8 cellular contexts compared by ENCODE assay signal in the genomic region with DNA sequence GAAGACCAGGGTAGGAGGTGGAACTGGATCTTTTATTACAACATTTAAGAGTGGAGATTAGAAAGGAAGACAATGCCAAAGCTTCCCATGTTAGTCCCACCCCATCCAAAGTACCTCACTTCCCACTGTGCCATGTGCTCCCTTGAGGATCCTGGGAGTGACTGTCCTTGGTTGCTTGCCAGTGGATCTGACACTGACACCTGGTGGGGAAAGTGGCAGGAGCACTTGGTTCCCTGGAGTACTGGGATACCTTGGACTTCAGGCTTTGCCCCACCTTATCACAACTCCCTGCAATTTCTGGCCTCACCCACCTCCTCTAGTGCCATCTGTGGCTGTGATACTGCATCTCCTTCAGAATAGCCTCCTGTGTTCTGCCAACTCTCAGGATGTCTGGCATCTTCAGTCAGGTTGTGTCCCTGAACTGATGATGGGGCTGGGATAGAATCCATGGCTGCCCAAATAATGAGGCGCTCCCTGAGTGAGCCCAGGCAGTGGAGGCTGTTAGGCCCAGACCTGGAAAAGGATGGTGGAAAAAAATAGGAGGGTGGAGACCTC. TPM values are rescaled to one million over a fixed set of nuclear protein-coding genes. Genes with fewer than 3 reads are reported as not detected.
A peak's percentile ranks its signal among the peaks of the same experiment; 100 is the strongest.
DNase-seq lines count a peak whose midpoint lies in the region; ATAC-seq and TF ChIP-seq lines count a peak whose summit lies in the region.

No MANE protein-coding gene starts in this region.

- peak overlapping the region; percentile 69 for H3K27ac Mint-ChIP-seq in CD4-positive, alpha-beta T cell
- H3K27ac Mint-ChIP-seq in effector memory CD8-positive, alpha-beta T cell = peak overlapping the region in 1 of 2 donors; percentile 93
- H3K27ac Mint-ChIP-seq in naive B cell = peak overlapping the region in 5 of 6 donors; percentile 83 to 98 (median 95)

- DNase-seq in CD4-positive, alpha-beta T cell = no peak
- peak; percentile 44 for DNase-seq in HFF-Myc (ENCODE audit: extremely low read depth, low read depth)
- peak; percentile 34 for DNase-seq in OCI-M1 (lab: John Stamatoyannopoulos, UW)
- DNase-seq in effector memory CD8-positive, alpha-beta T cell = no peak
- no peak for DNase-seq in naive B cell

- no peak overlapping the region for H3K4me3 ChIP-seq in HFF-Myc (replicated peaks; ENCODE audit: low read depth, low read length)

- H3K4me3 Mint-ChIP-seq in CD4-positive, alpha-beta T cell = peak overlapping the region; percentile 94
- H3K4me3 Mint-ChIP-seq in effector memory CD8-positive, alpha-beta T cell = peak overlapping the region; percentile 94 to 97
- H3K4me3 Mint-ChIP-seq in naive B cell = peak overlapping the region; percentile 91 to 98 (median 97)

- no peaks in the 10 kb centered on the region for H3K27me3 Mint-ChIP-seq in CD4-positive, alpha-beta T cell
- no peaks in the 10 kb centered on the region for H3K27me3 Mint-ChIP-seq in effector memory CD8-positive, alpha-beta T cell
- H3K27me3 Mint-ChIP-seq in naive B cell = no peaks in the 10 kb centered on the region

- H3K27me3 ChIP-seq in CD4-positive, alpha-beta T cell (ENCODE audit: control insufficient read depth, insufficient read depth, low read length) = no peaks in the 10 kb centered on the region

- no peak for TF ChIP-seq CTCF in CD4-positive, alpha-beta T cell (IDR thresholded peaks at IDR 0.05)
- peak; percentile 53 for TF ChIP-seq CTCF in HFF-Myc (IDR thresholded peaks at IDR 0.05; ENCODE audit: low read depth, low read length, missing control alignments)

- intact Hi-C loops in CD4-positive, alpha-beta T cell (cut with DNase I, micrococcal nuclease) = loop anchor here in 1 of 2 experiments (2.0 kb wide), 1 partner anchor 25 kb away; no protein-coding TSS in a partner anchor

- CTCF ChIA-PET in CD4-positive, alpha-beta T cell (lab: Charles Lee) = interaction anchor here (3.4 kb wide), 1 partner anchor 15 kb away, joined by 29 read pairs; a partner anchor contains a TSS

- H3K9me3 ChIP-seq in CD4-positive, alpha-beta T cell (ENCODE audit: control insufficient read depth, low read length) = no peaks in the 10 kb centered on the region

- H3K9me3 Mint-ChIP-seq in CD4-positive, alpha-beta T cell = no peaks in the 10 kb centered on the region
- H3K9me3 Mint-ChIP-seq in effector memory CD8-positive, alpha-beta T cell = no peaks in the 10 kb centered on the region
- no peaks in the 10 kb centered on the region for H3K9me3 Mint-ChIP-seq in naive B cell

- H3K4me1 Mint-ChIP-seq in CD4-positive, alpha-beta T cell (ENCODE audit: low read depth) = peaks cover 18% of the 10 kb centered on the region
- peaks cover 10 to 19% of the 10 kb centered on the region in 2 donors for H3K4me1 Mint-ChIP-seq in effector memory CD8-positive, alpha-beta T cell (ENCODE audit: low read depth in 2 of 2)
- peaks cover 26 to 53% (median 43%) of the 10 kb centered on the region in 3 donors for H3K4me1 Mint-ChIP-seq in naive B cell

- no peak for ATAC-seq in CD4-positive, alpha-beta T cell (ENCODE audit: poor library complexity)
- no peak for ATAC-seq in effector memory CD8-positive, alpha-beta T cell (replicated peaks)
- no peak for ATAC-seq in naive B cell (ENCODE audit: low read depth in 2 of 2)
- no peak for ATAC-seq in GM21737 (IDR thresholded peaks at IDR 0.05; ENCODE audit: unreplicated experiment)
- no peak for ATAC-seq in GM18498 (IDR thresholded peaks at IDR 0.05; ENCODE audit: unreplicated experiment)
- ATAC-seq in HG02571 (IDR thresholded peaks at IDR 0.05; ENCODE audit: unreplicated experiment) = no peak

- H3K27ac ChIP-seq in CD4-positive, alpha-beta T cell (ENCODE audit: low read depth, low read length) = no peak overlapping the region

- H3K36me3 Mint-ChIP-seq in CD4-positive, alpha-beta T cell (ENCODE audit: low read depth) = peaks cover 42% of the 10 kb centered on the region
- peaks cover 64% of the 10 kb centered on the region for H3K36me3 Mint-ChIP-seq in effector memory CD8-positive, alpha-beta T cell (ENCODE audit: insufficient read depth)
- H3K36me3 Mint-ChIP-seq in naive B cell = peaks cover 0 to 4% of the 10 kb centered on the region in 2 donors

- POLR2A ChIA-PET in CD4-positive, alpha-beta T cell (lab: Charles Lee) = interaction anchor here (1.5 to 4.4 kb wide), 4 partner anchors 13 to 22 kb away, joined by 5 to 55 read pairs (median 27); a partner anchor contains a TSS

RNA-seq across cellular contexts. Expression of a gene that starts 1.3 kb away (rescaled TPM):
- 1 to 10 TPM; 1.1 to 2.3 TPM for total RNA-seq in CD4-positive, alpha-beta T cell
- 10 to 100 TPM; 23.1 to 42.3 (median 36.2) TPM for polyA plus RNA-seq in naive B cell (ENCODE audit: low read depth in 6 of 6)

RNA-seq across cellular contexts. Expression of a gene that starts 16.6 kb away (rescaled TPM):
- 100 to 1,000 TPM; 319 to 323 TPM for total RNA-seq in CD4-positive, alpha-beta T cell
- polyA plus RNA-seq in naive B cell (ENCODE audit: low read depth in 6 of 6) = 1,000 to 10,000 TPM; 1,669 to 2,243 (median 1,811) TPM

RNA-seq across cellular contexts. Expression of a gene that starts 24.5 kb away (rescaled TPM):
- under 1 TPM in 1 of 2 experiments, not detected in 1; 0.36 TPM for total RNA-seq in CD4-positive, alpha-beta T cell
- polyA plus RNA-seq in naive B cell (ENCODE audit: low read depth in 6 of 6) = 1 to 10 TPM in 5 of 6 donors, under 1 TPM in 1; 0.52 to 3.0 (median 2.0) TPM

RNA-seq across cellular contexts. Expression of a gene that starts 24.9 kb away (rescaled TPM):
- 10 to 100 TPM; 17.6 to 18.5 TPM for total RNA-seq in CD4-positive, alpha-beta T cell
- polyA plus RNA-seq in naive B cell (ENCODE audit: low read depth in 6 of 6) = 10 to 100 TPM; 11.4 to 19.4 (median 13.6) TPM

RNA-seq across cellular contexts. Expression of a gene that starts 29.2 kb away (rescaled TPM):
- 100 to 1,000 TPM; 179 to 200 TPM for total RNA-seq in CD4-positive, alpha-beta T cell
- 100 to 1,000 TPM; 251 to 358 (median 278) TPM for polyA plus RNA-seq in naive B cell (ENCODE audit: low read depth in 6 of 6)

Comparison
In these comparisons a context has a peak if more than half of its experiments do, and no peak if none do; other contexts are left out.
1. DNase-seq: peak in HFF-Myc (single experiment) and OCI-M1 (single experiment); none in CD4-positive, alpha-beta T cell (0 of 10), effector memory CD8-positive, alpha-beta T cell (0 of 3) and naive B cell (single experiment).
2. Peak in every context shown above with its lines, with median percentiles within 50 percentile points of each other: H3K4me3 Mint-ChIP-seq.